ENCODE assay signal across 20 cellular contexts in the genomic region with DNA sequence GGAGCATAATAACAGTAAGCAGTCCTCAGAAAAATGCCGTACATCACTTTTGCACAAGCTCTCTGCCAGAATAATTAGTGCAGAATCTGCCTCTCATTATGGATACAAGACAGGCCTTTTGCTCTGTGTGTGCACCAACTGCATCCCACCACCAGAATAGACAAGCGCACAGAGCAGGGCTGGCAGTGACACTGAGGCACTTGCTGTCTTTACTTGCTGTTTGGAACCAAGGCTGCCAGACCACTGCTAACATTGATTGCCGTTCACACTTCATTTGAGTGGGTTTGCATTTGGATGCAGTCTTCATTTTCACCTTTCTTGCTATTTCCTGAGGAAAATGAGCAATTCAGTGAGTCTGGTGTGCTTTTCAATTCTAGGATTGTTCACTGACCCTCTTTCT.
"Had no signal": no experiment of that assay in that cellular context is flagged by ENCODE, and none has a peak within 500 bp of the region (broad histone marks: within the 10 kb centered on the region; RNA-seq: fewer than 3 reads in every experiment).

No MANE protein-coding gene starts in this region.

- H3K27me3 Mint-ChIP-seq: stimulated activated naive B cell treated with anti-CD40 and anti-IgM and Interleukin-4, amounts not matched to agents 10 μg/mL and 1 μg/mL and 100 μg/mL, for 72 hours; stimulated activated naive CD8-positive, alpha-beta T cell treated with anti-CD3 and anti-CD28 coated beads, Interleukin-15, Interleukin-2, amounts not matched to agents 100 ng/mL and 50 ng/mL, for 24 hours had no signal

- H3K36me3 ChIP-seq: colonic mucosa, lower lobe of right lung, neutrophil, pancreas, right lobe of liver, thoracic aorta, tibial nerve, upper lobe of right lung, vagina had no signal

- H3K9me3 Mint-ChIP-seq: stimulated activated naive B cell treated with anti-CD40 and anti-IgM and Interleukin-4, amounts not matched to agents 10 μg/mL and 1 μg/mL and 100 μg/mL, for 72 hours; stimulated activated naive CD8-positive, alpha-beta T cell treated with anti-CD3 and anti-CD28 coated beads, Interleukin-15, Interleukin-2, amounts not matched to agents 100 ng/mL and 50 ng/mL, for 24 hours had no signal

- H3K4me1 Mint-ChIP-seq: natural killer cell; stimulated activated naive B cell treated with anti-CD40 and anti-IgM and Interleukin-4, amounts not matched to agents 10 μg/mL and 1 μg/mL and 100 μg/mL, for 72 hours had no signal

- H3K36me3 Mint-ChIP-seq: natural killer cell; stimulated activated naive B cell treated with anti-CD40 and anti-IgM and Interleukin-4, amounts not matched to agents 10 μg/mL and 1 μg/mL and 100 μg/mL, for 72 hours had no signal

- H3K4me3 ChIP-seq: colonic mucosa, lower lobe of right lung, pancreas, right lobe of liver, thoracic aorta, tibial nerve, upper lobe of right lung, vagina had no signal

- H3K27me3 ChIP-seq: colonic mucosa, neutrophil, right lobe of liver, tibial nerve, upper lobe of right lung, vagina had no signal

- H3K9me3 ChIP-seq: colonic mucosa, lower lobe of right lung, neutrophil, pancreas, right lobe of liver, thoracic aorta, tibial nerve, upper lobe of right lung, vagina had no signal

- FAIRE-seq: frontal cortex, keratinocyte, pancreas, small intestine had no signal

- H3K27ac ChIP-seq: colonic mucosa, lower lobe of right lung, neutrophil, pancreas, right lobe of liver, thoracic aorta, tibial nerve, upper lobe of right lung, vagina had no signal

- H3K4me3 Mint-ChIP-seq: natural killer cell; stimulated activated naive B cell treated with anti-CD40 and anti-IgM and Interleukin-4, amounts not matched to agents 10 μg/mL and 1 μg/mL and 100 μg/mL, for 72 hours; stimulated activated naive CD8-positive, alpha-beta T cell treated with anti-CD3 and anti-CD28 coated beads, Interleukin-15, Interleukin-2, amounts not matched to agents 100 ng/mL and 50 ng/mL, for 24 hours had no signal

- H3K4me1 ChIP-seq: colonic mucosa, lower lobe of right lung, pancreas, right lobe of liver, upper lobe of right lung had no signal

- DNase-seq: colonic mucosa; dermis blood vessel endothelial cell; effector memory CD4-positive, alpha-beta T cell; left ventricle myocardium superior; lower lobe of right lung; natural killer cell; pancreas; right lobe of liver; small intestine; stimulated activated CD4-positive, alpha-beta T cell treated with anti-CD3 and anti-CD28 coated beads, Interleukin-15, amount 100 ng/mL, for 24 hours; stimulated activated CD4-positive, alpha-beta T cell treated with anti-CD3 and anti-CD28 coated beads, Interleukin-2, amount 100 ng/mL, for 48 hours; stimulated activated naive B cell treated with anti-CD40 and anti-IgM and Interleukin-4, amounts not matched to agents 10 μg/mL and 1 μg/mL and 100 μg/mL, for 72 hours; upper lobe of right lung had no signal

- H3K27ac Mint-ChIP-seq: natural killer cell; stimulated activated naive B cell treated with anti-CD40 and anti-IgM and Interleukin-4, amounts not matched to agents 10 μg/mL and 1 μg/mL and 100 μg/mL, for 72 hours; stimulated activated naive CD8-positive, alpha-beta T cell treated with anti-CD3 and anti-CD28 coated beads, Interleukin-15, Interleukin-2, amounts not matched to agents 100 ng/mL and 50 ng/mL, for 24 hours had no signal

- ATAC-seq: left ventricle myocardium superior; lower lobe of right lung; natural killer cell; pancreas; right lobe of liver; stimulated activated naive B cell treated with anti-CD40 and anti-IgM and Interleukin-4, amounts not matched to agents 10 μg/mL and 1 μg/mL and 100 μg/mL, for 72 hours; upper lobe of right lung had no signal
